Comparison of ENCODE assay signal across 11 cellular contexts in the genomic region with DNA sequence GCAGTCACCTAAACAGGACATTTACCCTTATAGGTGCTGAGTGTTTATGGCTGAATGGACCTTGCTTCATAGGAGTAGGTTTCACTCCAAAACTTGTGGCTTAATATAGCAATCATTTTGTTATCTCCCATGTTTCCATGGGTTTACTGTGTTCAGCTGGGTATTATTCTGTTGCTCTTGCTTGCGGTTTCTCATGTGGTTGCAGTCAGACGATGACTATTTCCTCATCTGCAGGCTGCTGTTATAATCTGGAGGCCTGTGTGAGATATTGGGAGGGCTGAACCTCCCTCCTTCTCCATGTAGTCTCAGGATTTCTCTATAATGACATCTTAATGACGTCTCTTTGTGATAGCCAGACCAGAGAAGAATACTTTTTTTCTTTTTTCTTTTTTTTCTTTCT.
DNase-seq lines count a peak whose midpoint lies in the region; ATAC-seq and TF ChIP-seq lines count a peak whose summit lies in the region.
"Had no signal": no experiment of that assay in that cellular context is flagged by ENCODE, and none has a peak within 500 bp of the region (broad histone marks: within the 10 kb centered on the region; RNA-seq: fewer than 3 reads in every experiment).

No MANE protein-coding gene starts in this region.

- H3K27me3 ChIP-seq in KMS-11 (ENCODE audit: insufficient read depth, low read depth) (no peaks in the 10 kb centered on the region), Peyer's patch (no peaks in the 10 kb centered on the region), heart right ventricle (no peaks in the 10 kb centered on the region)

- peaks cover 25% of the 10 kb centered on the region for H3K4me1 ChIP-seq in KMS-11 (ENCODE audit: low read depth, poor library complexity, severe bottlenecking)
- H3K4me1 ChIP-seq in Peyer's patch: no peaks in the 10 kb centered on the region
- no peaks in the 10 kb centered on the region for H3K4me1 ChIP-seq in heart right ventricle
- H3K4me1 ChIP-seq: A549 had no signal

- H3K27ac Mint-ChIP-seq in activated CD4-positive, alpha-beta T cell treated with anti-CD3 and anti-CD28 coated beads, Interleukin-2, amount 10 ng/mL, durations not matched to agents 7 days and 5 days: no peak overlapping the region
- H3K27ac Mint-ChIP-seq in natural killer cell treated with Interleukin-12 subunit alpha and Interleukin-12 subunit beta and Interleukin-15 and Interleukin-18, amount 100 ng/mL, for 72 hours: no peak overlapping the region

- no peaks in the 10 kb centered on the region for H3K79me2 ChIP-seq in KMS-11 (ENCODE audit: insufficient read depth, low read depth)

- no peaks in the 10 kb centered on the region for H3K36me3 Mint-ChIP-seq in activated CD4-positive, alpha-beta T cell treated with anti-CD3 and anti-CD28 coated beads, Interleukin-2, amount 10 ng/mL, durations not matched to agents 7 days and 5 days (ENCODE audit: low read depth)
- H3K36me3 Mint-ChIP-seq in natural killer cell treated with Interleukin-12 subunit alpha and Interleukin-12 subunit beta and Interleukin-15 and Interleukin-18, amount 100 ng/mL, for 72 hours: no peaks in the 10 kb centered on the region

- no peak overlapping the region for H3K27ac ChIP-seq in KMS-11
- no peak overlapping the region for H3K27ac ChIP-seq in Peyer's patch
- H3K27ac ChIP-seq in heart right ventricle: no peak overlapping the region
- H3K27ac ChIP-seq: A549 had no signal

- no peak for TF ChIP-seq POLR2A in Peyer's patch (IDR thresholded peaks at IDR 0.05)

- H3K9ac ChIP-seq in KMS-11: no peak overlapping the region

- H3K4me1 Mint-ChIP-seq in activated CD4-positive, alpha-beta T cell treated with anti-CD3 and anti-CD28 coated beads, Interleukin-2, amount 10 ng/mL, durations not matched to agents 7 days and 5 days: peaks cover 2% of the 10 kb centered on the region
- H3K4me1 Mint-ChIP-seq in natural killer cell treated with Interleukin-12 subunit alpha and Interleukin-12 subunit beta and Interleukin-15 and Interleukin-18, amount 100 ng/mL, for 72 hours (ENCODE audit: low read depth in 2 of 2): peaks cover 0 to 5% of the 10 kb centered on the region in 2 donors

- WGBS in heart right ventricle, 2 donors: 60 to 68% methylated on average over 3 of the region's 3 CpGs

- peaks cover 2% of the 10 kb centered on the region for H3K27me3 Mint-ChIP-seq in activated CD4-positive, alpha-beta T cell treated with anti-CD3 and anti-CD28 coated beads, Interleukin-2, amount 10 ng/mL, durations not matched to agents 7 days and 5 days
- H3K27me3 Mint-ChIP-seq in natural killer cell treated with Interleukin-12 subunit alpha and Interleukin-12 subunit beta and Interleukin-15 and Interleukin-18, amount 100 ng/mL, for 72 hours: peaks cover 7% of the 10 kb centered on the region in 2 donors

- POLR2A ChIA-PET in activated CD4-positive, alpha-beta T cell treated with anti-CD3 and anti-CD28 coated beads, Interleukin-2, amount 10 ng/mL, durations not matched to agents 7 days and 5 days (lab: Charles Lee): no interaction called here

- no peaks in the 10 kb centered on the region for H3K36me3 ChIP-seq in KMS-11 (ENCODE audit: insufficient read depth)
- H3K36me3 ChIP-seq in Peyer's patch: no peaks in the 10 kb centered on the region
- H3K36me3 ChIP-seq in heart right ventricle: no peaks in the 10 kb centered on the region

- H3K4me3 ChIP-seq in KMS-11 (IDR thresholded peaks at IDR 0.05; ENCODE audit: insufficient read depth, low read depth, low read length): no peak overlapping the region
- no peak overlapping the region for H3K4me3 ChIP-seq in Peyer's patch
- H3K4me3 ChIP-seq in heart right ventricle: no peak overlapping the region
- H3K4me3 ChIP-seq: A549 had no signal

- H4K20me1 ChIP-seq in KMS-11 (ENCODE audit: insufficient read depth): no peaks in the 10 kb centered on the region

- no peaks in the 10 kb centered on the region for H3K9me3 Mint-ChIP-seq in activated CD4-positive, alpha-beta T cell treated with anti-CD3 and anti-CD28 coated beads, Interleukin-2, amount 10 ng/mL, durations not matched to agents 7 days and 5 days
- H3K9me3 Mint-ChIP-seq in natural killer cell treated with Interleukin-12 subunit alpha and Interleukin-12 subunit beta and Interleukin-15 and Interleukin-18, amount 100 ng/mL, for 72 hours: no peaks in the 10 kb centered on the region

- CTCF ChIA-PET in activated CD4-positive, alpha-beta T cell treated with anti-CD3 and anti-CD28 coated beads, Interleukin-2, amount 10 ng/mL, durations not matched to agents 7 days and 5 days (lab: Charles Lee): no interaction called here

- intact Hi-C loops in heart right ventricle (cut with DNase I): loop anchor here in 8 of 10 donors (1.0 to 10.0 kb wide), 5 partner anchors 301 to 728 kb away; no protein-coding TSS in a partner anchor

- H3K4me2 ChIP-seq in KMS-11: peak overlapping the region; percentile 8; the same call in 1 of the 2 replicates
- H3K4me2 ChIP-seq: A549 had no signal

- peak; percentile 7 for DNase-seq in activated CD4-positive, alpha-beta T cell treated with anti-CD3 and anti-CD28 coated beads, Interleukin-2, amount 10 ng/mL, durations not matched to agents 7 days and 5 days
- no peak for DNase-seq in activated CD4-positive, alpha-beta T cell treated with anti-CD3 and anti-CD28 coated beads, Interleukin-2, amount 50 U/mL, for 1 hour
- peak; percentile 8 for DNase-seq in UCSD-AML1 (lab: John Stamatoyannopoulos, UW; ENCODE audit: unreplicated experiment)
- DNase-seq in natural killer cell treated with Interleukin-12 subunit alpha and Interleukin-12 subunit beta and Interleukin-15 and Interleukin-18, amount 100 ng/mL, for 72 hours (ENCODE audit: low spot score): no peak
- DNase-seq in Peyer's patch: no peak
- no peak for DNase-seq in heart right ventricle
- DNase-seq: central memory CD4-positive, alpha-beta T cell; NCI-H510A had no signal

- H3K9me3 ChIP-seq in Peyer's patch (no peaks in the 10 kb centered on the region), heart right ventricle (no peaks in the 10 kb centered on the region)
- H3K9me3 ChIP-seq: A549 had no signal

- peak; percentile 70 to 82 for ATAC-seq in natural killer cell treated with Interleukin-12 subunit alpha and Interleukin-12 subunit beta and Interleukin-15 and Interleukin-18, amount 100 ng/mL, for 72 hours
- ATAC-seq in GM21619 (IDR thresholded peaks at IDR 0.05; ENCODE audit: unreplicated experiment) (no peak), heart right ventricle (no peak)
- ATAC-seq: A549 had no signal

- no peak overlapping the region for H2AFZ ChIP-seq in KMS-11 (ENCODE audit: low read depth)

- TF ChIP-seq CTCF in KMS-11 (conservative IDR thresholded peaks at IDR 0.05; ENCODE audit: low read depth, low read length) (no peak), Peyer's patch (IDR thresholded peaks at IDR 0.05) (no peak), heart right ventricle (IDR thresholded peaks at IDR 0.05) (no peak)

- no peak overlapping the region for H3K4me3 Mint-ChIP-seq in activated CD4-positive, alpha-beta T cell treated with anti-CD3 and anti-CD28 coated beads, Interleukin-2, amount 10 ng/mL, durations not matched to agents 7 days and 5 days
- H3K4me3 Mint-ChIP-seq in natural killer cell treated with Interleukin-12 subunit alpha and Interleukin-12 subunit beta and Interleukin-15 and Interleukin-18, amount 100 ng/mL, for 72 hours: no peak overlapping the region

Comparison
In these comparisons a context has a peak if more than half of its experiments do, and no peak if none do; other contexts are left out.
1. DNase-seq: peak in activated CD4-positive, alpha-beta T cell treated with anti-CD3 and anti-CD28 coated beads, Interleukin-2, amount 10 ng/mL, durations not matched to agents 7 days and 5 days (single experiment) and UCSD-AML1 (single experiment); none in activated CD4-positive, alpha-beta T cell treated with anti-CD3 and anti-CD28 coated beads, Interleukin-2, amount 50 U/mL, for 1 hour (single experiment), natural killer cell treated with Interleukin-12 subunit alpha and Interleukin-12 subunit beta and Interleukin-15 and Interleukin-18, amount 100 ng/mL, for 72 hours (single experiment), Peyer's patch (0 of 3) and heart right ventricle (0 of 2).
2. ATAC-seq: peak in natural killer cell treated with Interleukin-12 subunit alpha and Interleukin-12 subunit beta and Interleukin-15 and Interleukin-18, amount 100 ng/mL, for 72 hours (2 of 2); none in GM21619 (single experiment) and heart right ventricle (0 of 8).